ENCODE assay signal across 17 cellular contexts in the genomic region with DNA sequence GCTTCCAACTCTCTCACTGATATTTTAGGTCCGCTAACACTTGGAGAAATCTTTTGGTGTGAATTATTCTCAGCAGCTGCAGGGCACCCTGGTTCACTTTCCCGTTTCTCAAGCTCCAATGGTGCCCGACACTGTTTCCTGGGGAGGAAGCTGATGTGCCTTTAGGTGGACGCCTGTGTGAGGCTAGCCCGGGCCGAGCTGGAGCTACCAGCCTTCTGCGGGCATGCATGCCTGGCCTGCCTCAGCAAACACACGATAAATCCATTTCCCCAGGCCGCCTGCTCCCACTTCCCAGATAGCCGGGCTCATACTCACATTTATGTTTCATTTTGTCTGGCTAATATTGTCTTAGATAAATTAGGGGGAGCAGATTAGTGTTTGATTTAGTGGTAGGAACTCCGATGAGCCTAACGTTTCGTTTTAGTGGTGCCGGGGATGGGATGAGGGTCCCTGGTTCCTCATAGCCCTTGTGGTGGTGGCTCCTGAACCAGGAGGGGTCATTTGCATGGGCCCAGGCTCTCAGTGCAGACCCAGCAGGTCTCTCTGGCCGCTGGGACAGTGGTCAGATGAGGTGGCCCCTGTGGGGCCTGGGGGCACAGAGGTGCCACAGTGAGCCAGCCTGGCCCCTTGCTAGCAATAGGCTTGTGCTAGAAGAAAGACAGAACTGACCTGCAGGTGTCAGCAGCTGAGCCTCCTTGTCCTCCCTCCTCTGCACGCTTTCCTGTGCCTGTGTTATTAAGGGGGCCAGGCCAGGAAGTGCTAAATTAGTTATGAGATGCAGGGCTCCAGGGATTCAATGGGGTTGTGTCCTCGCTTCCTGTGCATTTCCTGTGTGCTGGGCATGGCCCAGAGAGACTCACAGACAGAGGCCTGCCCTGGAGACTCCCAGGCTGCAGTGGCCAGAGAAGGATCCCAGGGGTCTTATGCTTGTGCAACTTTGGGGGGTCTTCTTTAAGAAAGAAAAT.
A peak's percentile ranks its signal among the peaks of the same experiment; 100 is the strongest.
DNase-seq lines count a peak whose midpoint lies in the region; ATAC-seq and TF ChIP-seq lines count a peak whose summit lies in the region.
"Had no signal": no experiment of that assay in that cellular context is flagged by ENCODE, and none has a peak within 500 bp of the region (broad histone marks: within the 10 kb centered on the region; RNA-seq: fewer than 3 reads in every experiment).

No MANE protein-coding gene starts in this region.

- H3K18ac ChIP-seq in IMR-90 (ENCODE audit: low read depth, low read length), result no peak overlapping the region

- no peaks in the 10 kb centered on the region for H3K36me3 ChIP-seq in IMR-90 (ENCODE audit: control insufficient read depth, insufficient read depth, low read length)
- H3K36me3 ChIP-seq in mucosa of descending colon (ENCODE audit: low read depth), result no peaks in the 10 kb centered on the region
- H3K36me3 ChIP-seq in stomach, result no peaks in the 10 kb centered on the region
- H3K36me3 ChIP-seq: upper lobe of left lung had no signal

- no peak overlapping the region for H4K5ac ChIP-seq in IMR-90 (ENCODE audit: low read depth, low read length)

- H3K9ac ChIP-seq in IMR-90 (ENCODE audit: low read depth, low read length), result no peak overlapping the region

- dilution Hi-C loops in IMR-90 (cut with HindIII; ENCODE audit: low sequenced_read_pairs, unreplicated experiment), result no loop called here

- ATAC-seq in IMR-90 (ENCODE audit: low read depth) (no peak), mucosa of descending colon (no peak), omental fat pad (ENCODE audit: low FRiP score) (no peak)
- no peak for ATAC-seq in activated CD8-positive, alpha-beta T cell treated with anti-CD3 and anti-CD28 coated beads, Interleukin-2, amount 10 ng/mL, durations not matched to agents 7 days and 5 days
- no peak for ATAC-seq in activated T-helper 17 cell treated with anti-CD3 and anti-CD28 coated beads, Interleukin-2, amount 50 U/mL, for 72 hours (replicated peaks)
- ATAC-seq: psoas muscle had no signal

- no peak for TF ChIP-seq POLR2A in IMR-90 (IDR thresholded peaks at IDR 0.05; ENCODE audit: low read depth, low read length)
- TF ChIP-seq POLR2A in stomach (IDR thresholded peaks at IDR 0.05), result no peak

- intact Hi-C loops in CD14-positive monocyte (cut with micrococcal nuclease) (no loop called here), IMR-90 (cut with micrococcal nuclease) (no loop called here), mucosa of descending colon (cut with DNase I, micrococcal nuclease) (no loop called here), stomach (cut with DNase I; ENCODE audit: low total_unique reads) (no loop called here)

- H3K56ac ChIP-seq in IMR-90 (ENCODE audit: extremely low read depth, insufficient read depth, low read length), result no peak overlapping the region

- peak overlapping the region in 1 of 7 donors; percentile 15 for H3K27ac Mint-ChIP-seq in CD14-positive monocyte
- peak overlapping the region; percentile 76 for H3K27ac Mint-ChIP-seq in activated CD8-positive, alpha-beta T cell treated with anti-CD3 and anti-CD28 coated beads, Interleukin-2, amount 10 ng/mL, durations not matched to agents 7 days and 5 days
- no peak overlapping the region for H3K27ac Mint-ChIP-seq in activated T-helper 17 cell treated with anti-CD3 and anti-CD28 coated beads, Interleukin-2, amount 50 U/mL, for 72 hours
- H3K27ac Mint-ChIP-seq: B cell; stimulated activated naive B cell treated with anti-CD40 and anti-IgM and Interleukin-4, amounts not matched to agents 10 μg/mL and 1 μg/mL and 100 μg/mL, for 72 hours had no signal

- no peak overlapping the region for H2BK120ac ChIP-seq in IMR-90 (ENCODE audit: low read depth, low read length)

- H3K27me3 ChIP-seq in IMR-90 (ENCODE audit: control insufficient read depth, insufficient read depth, low read length) (no peaks in the 10 kb centered on the region), stomach (peaks cover 0 to 33% (median 0%) of the 10 kb centered on the region in 3 donors)
- H3K27me3 ChIP-seq: upper lobe of left lung had no signal

- no peak overlapping the region for H3K4me2 ChIP-seq in IMR-90 (ENCODE audit: low read depth, low read length)

- H3K4me3 ChIP-seq in IMR-90 (ENCODE audit: insufficient read depth, low read depth, low read length), result no peak overlapping the region
- H3K4me3 ChIP-seq in mucosa of descending colon, result no peak overlapping the region
- H3K4me3 ChIP-seq in stomach, result no peak overlapping the region
- H3K4me3 ChIP-seq: psoas muscle, upper lobe of left lung had no signal

- H3K23ac ChIP-seq in IMR-90 (ENCODE audit: low read depth, low read length), result no peak overlapping the region

- no peak overlapping the region for H4K91ac ChIP-seq in IMR-90 (ENCODE audit: insufficient read depth, low read depth, low read length)

- CTCF ChIA-PET in IMR-90 (lab: Yijun Ruan, JAX), result no interaction called here
- CTCF ChIA-PET in activated CD8-positive, alpha-beta T cell treated with anti-CD3 and anti-CD28 coated beads, Interleukin-2, amount 10 ng/mL, durations not matched to agents 7 days and 5 days (lab: Charles Lee), result no interaction called here

- H3K9me3 ChIP-seq in IMR-90 (ENCODE audit: control insufficient read depth, insufficient read depth, low read length) (peaks cover 75% of the 10 kb centered on the region), mucosa of descending colon (no peaks in the 10 kb centered on the region), stomach (peaks cover 6 to 12% (median 9%) of the 10 kb centered on the region in 4 donors)
- H3K9me3 ChIP-seq: psoas muscle had no signal

- H3K9me3 Mint-ChIP-seq in CD14-positive monocyte, result peaks cover 0 to 10% (median 7%) of the 10 kb centered on the region in 7 donors
- no peaks in the 10 kb centered on the region for H3K9me3 Mint-ChIP-seq in activated CD8-positive, alpha-beta T cell treated with anti-CD3 and anti-CD28 coated beads, Interleukin-2, amount 10 ng/mL, durations not matched to agents 7 days and 5 days (ENCODE audit: insufficient read depth)
- H3K9me3 Mint-ChIP-seq in activated T-helper 17 cell treated with anti-CD3 and anti-CD28 coated beads, Interleukin-2, amount 50 U/mL, for 72 hours, result peaks cover 4% of the 10 kb centered on the region

- H3K14ac ChIP-seq in IMR-90 (replicated peaks; ENCODE audit: low read depth, low read length), result no peak overlapping the region

- H3K36me3 Mint-ChIP-seq in CD14-positive monocyte, result no peaks in the 10 kb centered on the region
- H3K36me3 Mint-ChIP-seq in activated CD8-positive, alpha-beta T cell treated with anti-CD3 and anti-CD28 coated beads, Interleukin-2, amount 10 ng/mL, durations not matched to agents 7 days and 5 days (ENCODE audit: low read depth), result no peaks in the 10 kb centered on the region
- no peaks in the 10 kb centered on the region for H3K36me3 Mint-ChIP-seq in activated T-helper 17 cell treated with anti-CD3 and anti-CD28 coated beads, Interleukin-2, amount 50 U/mL, for 72 hours (ENCODE audit: low read depth)
- H3K36me3 Mint-ChIP-seq: stimulated activated naive B cell treated with anti-CD40 and anti-IgM and Interleukin-4, amounts not matched to agents 10 μg/mL and 1 μg/mL and 100 μg/mL, for 72 hours had no signal

- H3K27ac ChIP-seq in IMR-90 (ENCODE audit: insufficient read depth, low read length), result no peak overlapping the region
- peak overlapping the region in 1 of 5 donors; percentile 72 for H3K27ac ChIP-seq in stomach
- H3K27ac ChIP-seq: HL-60, psoas muscle, upper lobe of left lung had no signal

- no peak overlapping the region for H2AK5ac ChIP-seq in IMR-90 (ENCODE audit: low read depth, low read length)

- no peak for TF ChIP-seq EP300 in stomach (IDR thresholded peaks at IDR 0.05)

- H2BK5ac ChIP-seq in IMR-90 (ENCODE audit: low read depth, low read length, poor library complexity, severe bottlenecking), result no peak overlapping the region

- no peak overlapping the region for H4K8ac ChIP-seq in IMR-90 (ENCODE audit: low read depth in 2 of 2, low read length in 2 of 2)

- H2AFZ ChIP-seq in IMR-90 (replicated peaks; ENCODE audit: low read length, poor library complexity), result peak overlapping the region; percentile 21

- no peak overlapping the region for H2BK15ac ChIP-seq in IMR-90 (ENCODE audit: low read depth, low read length)

- no TSS peak for BruUV-seq in IMR-90 (replicated peaks; lab: Mats Ljungman, UMichigan)

- POLR2A ChIA-PET in IMR-90 (lab: Charles Lee; ENCODE audit: unreplicated experiment), result no interaction called here
- POLR2A ChIA-PET in activated CD8-positive, alpha-beta T cell treated with anti-CD3 and anti-CD28 coated beads, Interleukin-2, amount 10 ng/mL, durations not matched to agents 7 days and 5 days (lab: Charles Lee), result no interaction called here

- no peak overlapping the region for H2AK9ac ChIP-seq in IMR-90 (replicated peaks; ENCODE audit: low read depth, low read length, poor library complexity)

- no peak for TF ChIP-seq RAD21 in IMR-90 (IDR thresholded peaks at IDR 0.05; ENCODE audit: low read length)

- in situ Hi-C loops in IMR-90 (cut with MboI; ENCODE audit: low sequenced_read_pairs), result no loop called here

- DNase-seq in CD14-positive monocyte (ENCODE audit: low spot score) (peak; percentile 38), IMR-90 (no peak), mucosa of descending colon (peak in 2 of 3 donors; percentile 44 to 45), NCI-H82 (lab: John Stamatoyannopoulos, UW) (no peak), stomach (no peak), omental fat pad (ENCODE audit: low spot score) (no peak)
- DNase-seq in activated CD8-positive, alpha-beta T cell treated with anti-CD3 and anti-CD28 coated beads, Interleukin-2, amount 10 ng/mL, durations not matched to agents 7 days and 5 days, result no peak
- DNase-seq: activated gamma-delta T cell; GF-D8; GOT3; NCI-H1048; stimulated activated naive B cell treated with anti-CD40 and anti-IgM and Interleukin-4, amounts not matched to agents 10 μg/mL and 1 μg/mL and 100 μg/mL, for 72 hours had no signal

- no peaks in the 10 kb centered on the region for H3K9me1 ChIP-seq in IMR-90 (ENCODE audit: insufficient read depth, low read length)

- peaks cover 6 to 21% (median 11%) of the 10 kb centered on the region in 3 donors for H3K27me3 Mint-ChIP-seq in CD14-positive monocyte (ENCODE audit: low read depth in 3 of 3)
- H3K27me3 Mint-ChIP-seq in activated CD8-positive, alpha-beta T cell treated with anti-CD3 and anti-CD28 coated beads, Interleukin-2, amount 10 ng/mL, durations not matched to agents 7 days and 5 days (ENCODE audit: low read depth), result peaks cover 2% of the 10 kb centered on the region
- H3K27me3 Mint-ChIP-seq in activated T-helper 17 cell treated with anti-CD3 and anti-CD28 coated beads, Interleukin-2, amount 50 U/mL, for 72 hours, result peaks cover 4% of the 10 kb centered on the region

- no peak overlapping the region for H3K4me3 Mint-ChIP-seq in CD14-positive monocyte
- H3K4me3 Mint-ChIP-seq in activated CD8-positive, alpha-beta T cell treated with anti-CD3 and anti-CD28 coated beads, Interleukin-2, amount 10 ng/mL, durations not matched to agents 7 days and 5 days, result no peak overlapping the region
- no peak overlapping the region for H3K4me3 Mint-ChIP-seq in activated T-helper 17 cell treated with anti-CD3 and anti-CD28 coated beads, Interleukin-2, amount 50 U/mL, for 72 hours
- H3K4me3 Mint-ChIP-seq: B cell; stimulated activated naive B cell treated with anti-CD40 and anti-IgM and Interleukin-4, amounts not matched to agents 10 μg/mL and 1 μg/mL and 100 μg/mL, for 72 hours had no signal

- WGBS in IMR-90 (ENCODE audit: extremely low coverage in 2 of 2, insufficient read length in 1 of 2), 2 experiments, result 52% methylated on average over 5 of the region's 17 CpGs; no CpG with 5 or more reads in 1 of the 2 experiments
- 73 to 86% (median 84%) methylated on average over 15 to 17 of the region's 17 CpGs for WGBS in stomach, 5 donors

- no peak overlapping the region for H3K4ac ChIP-seq in IMR-90 (ENCODE audit: low read depth, low read length)

- no peaks in the 10 kb centered on the region for H3K4me1 ChIP-seq in IMR-90 (ENCODE audit: control insufficient read depth, insufficient read depth, low read length)
- peaks cover 45% of the 10 kb centered on the region for H3K4me1 ChIP-seq in mucosa of descending colon (ENCODE audit: low read depth)
- H3K4me1 ChIP-seq in stomach, result peaks cover 4 to 29% (median 19%) of the 10 kb centered on the region in 4 donors
- H3K4me1 ChIP-seq: psoas muscle had no signal

- TF ChIP-seq CTCF in CD14-positive monocyte (IDR thresholded peaks at IDR 0.05), result no peak
- no peak for TF ChIP-seq CTCF in IMR-90 (conservative IDR thresholded peaks at IDR 0.05; ENCODE audit: low read depth, low read length)
- TF ChIP-seq CTCF in mucosa of descending colon (IDR thresholded peaks at IDR 0.05), result no peak
- TF ChIP-seq CTCF in stomach (IDR thresholded peaks at IDR 0.05), result no peak
- TF ChIP-seq CTCF in omental fat pad (IDR thresholded peaks at IDR 0.05), result no peak

- H4K20me1 ChIP-seq in IMR-90 (ENCODE audit: insufficient read depth, low read length), result no peaks in the 10 kb centered on the region

- no peaks in the 10 kb centered on the region for H3K4me1 Mint-ChIP-seq in CD14-positive monocyte
- peaks cover 27% of the 10 kb centered on the region for H3K4me1 Mint-ChIP-seq in activated CD8-positive, alpha-beta T cell treated with anti-CD3 and anti-CD28 coated beads, Interleukin-2, amount 10 ng/mL, durations not matched to agents 7 days and 5 days (ENCODE audit: low read depth)
- peaks cover 6% of the 10 kb centered on the region for H3K4me1 Mint-ChIP-seq in activated T-helper 17 cell treated with anti-CD3 and anti-CD28 coated beads, Interleukin-2, amount 50 U/mL, for 72 hours

- H2BK20ac ChIP-seq in IMR-90 (ENCODE audit: low read depth, low read length), result no peak overlapping the region

- no peaks in the 10 kb centered on the region for H3K79me1 ChIP-seq in IMR-90 (ENCODE audit: low read depth in 1 of 2, low read length in 2 of 2)

Comparison
In these comparisons a context has a peak if more than half of its experiments do, and no peak if none do; other contexts are left out.
1. DNase-seq: peak in CD14-positive monocyte (single experiment) and mucosa of descending colon (2 of 3); none in IMR-90 (single experiment), activated CD8-positive, alpha-beta T cell treated with anti-CD3 and anti-CD28 coated beads, Interleukin-2, amount 10 ng/mL, durations not matched to agents 7 days and 5 days (single experiment), NCI-H82 (single experiment), stomach (single experiment) and omental fat pad (single experiment).